Comparison of ENCODE assay signal across 16 cellular contexts in genomic region chr5:39092581-39093350, GRCh38. TPM values are rescaled to one million over a fixed set of nuclear protein-coding genes. Genes with fewer than 3 reads are reported as not detected.
DNase-seq lines count a peak whose midpoint lies in the region; TF ChIP-seq lines count a peak whose summit lies in the region.
"Had no signal": no experiment of that assay in that cellular context is flagged by ENCODE, and none has a peak within 500 bp of the region (broad histone marks: within the 10 kb centered on the region; RNA-seq: fewer than 3 reads in every experiment).

No MANE protein-coding gene starts in this region.

- no TSS peak for BruUV-seq in MCF 10A (replicated peaks; lab: Mats Ljungman, UMichigan)

- H3K27ac Mint-ChIP-seq in MCF 10A (ENCODE audit: low read depth, unreplicated experiment) = peak overlapping the region; percentile 73
- H3K27ac Mint-ChIP-seq: activated naive CD4-positive, alpha-beta T cell treated with anti-CD3 and anti-CD28 coated beads, Interleukin-2, amount 10 ng/mL, durations not matched to agents 7 days and 5 days had no signal

- TF ChIP-seq POLR2A in breast epithelium (IDR thresholded peaks at IDR 0.05) = no peak
- no peak for TF ChIP-seq POLR2A in uterus (IDR thresholded peaks at IDR 0.05)
- TF ChIP-seq POLR2A in testis (IDR thresholded peaks at IDR 0.05) = no peak

- no peak overlapping the region for H3K4me3 Mint-ChIP-seq in MCF 10A (ENCODE audit: unreplicated experiment)
- H3K4me3 Mint-ChIP-seq: activated naive CD4-positive, alpha-beta T cell treated with anti-CD3 and anti-CD28 coated beads, Interleukin-2, amount 10 ng/mL, durations not matched to agents 7 days and 5 days; central memory CD8-positive, alpha-beta T cell had no signal

- DNase-seq in MCF 10A (ENCODE audit: unreplicated experiment) (peak; percentile 69), breast epithelium (ENCODE audit: low spot score in 2 of 2) (no peak), SHP77 (lab: John Stamatoyannopoulos, UW) (peak; percentile 74 to 84), fibroblast of the aortic adventitia (ENCODE audit: low read depth) (peak; percentile 43), uterus (no peak), testis (no peak), RPMI8226 (no peak), mesenteric fat pad (ENCODE audit: low spot score) (no peak)
- DNase-seq: ACHN; activated CD8-positive, alpha-beta memory T cell treated with anti-CD3 and anti-CD28 coated beads, Interleukin-2, amount 50 U/mL, for 4 hours; activated naive CD4-positive, alpha-beta T cell treated with anti-CD3 and anti-CD28 coated beads, Interleukin-2, amount 10 ng/mL, durations not matched to agents 7 days and 5 days; erythroblast; NCI-H187 had no signal

- H3K27ac ChIP-seq in breast epithelium = no peak overlapping the region
- peak overlapping the region; percentile 17 to 39 for H3K27ac ChIP-seq in uterus
- no peak overlapping the region for H3K27ac ChIP-seq in testis
- H3K27ac ChIP-seq: thoracic aorta had no signal

- peaks cover 13% of the 10 kb centered on the region for H3K9me3 Mint-ChIP-seq in MCF 10A (ENCODE audit: unreplicated experiment)
- H3K9me3 Mint-ChIP-seq: activated naive CD4-positive, alpha-beta T cell treated with anti-CD3 and anti-CD28 coated beads, Interleukin-2, amount 10 ng/mL, durations not matched to agents 7 days and 5 days; central memory CD8-positive, alpha-beta T cell had no signal

- H3K27me3 ChIP-seq in breast epithelium (no peaks in the 10 kb centered on the region), uterus (no peaks in the 10 kb centered on the region), testis (no peaks in the 10 kb centered on the region)

- TF ChIP-seq CTCF in MCF 10A (IDR thresholded peaks at IDR 0.05; ENCODE audit: unreplicated experiment) (no peak), breast epithelium (IDR thresholded peaks at IDR 0.05) (no peak), fibroblast of the aortic adventitia (IDR thresholded peaks at IDR 0.05; ENCODE audit: insufficient read depth, low read length) (no peak), uterus (IDR thresholded peaks at IDR 0.05) (no peak), testis (IDR thresholded peaks at IDR 0.05) (no peak)

- H3K4me1 Mint-ChIP-seq in MCF 10A (ENCODE audit: insufficient read depth, unreplicated experiment) = peaks cover 10% of the 10 kb centered on the region
- H3K4me1 Mint-ChIP-seq: activated naive CD4-positive, alpha-beta T cell treated with anti-CD3 and anti-CD28 coated beads, Interleukin-2, amount 10 ng/mL, durations not matched to agents 7 days and 5 days had no signal

- POLR2A ChIA-PET in MCF 10A (lab: Yijun Ruan, JAX) = interaction anchor here (0.9 to 1.5 kb wide), 4 partner anchors 8 to 230 kb away, joined by 3 to 7 read pairs (median 4); no protein-coding TSS in a partner anchor

- CTCF ChIA-PET in MCF 10A (lab: Yijun Ruan, JAX) = interaction anchor here (2.5 kb wide), 1 partner anchor 12 kb away, joined by 18 read pairs; no protein-coding TSS in a partner anchor

- no peaks in the 10 kb centered on the region for H3K36me3 Mint-ChIP-seq in MCF 10A (ENCODE audit: insufficient read depth, unreplicated experiment)
- H3K36me3 Mint-ChIP-seq: activated naive CD4-positive, alpha-beta T cell treated with anti-CD3 and anti-CD28 coated beads, Interleukin-2, amount 10 ng/mL, durations not matched to agents 7 days and 5 days had no signal

- H3K36me3 ChIP-seq in breast epithelium (no peaks in the 10 kb centered on the region), uterus (no peaks in the 10 kb centered on the region), testis (ENCODE audit: low read depth, missing control alignments) (no peaks in the 10 kb centered on the region)
- H3K36me3 ChIP-seq: thoracic aorta had no signal

- H3K4me3 ChIP-seq in breast epithelium = no peak overlapping the region
- H3K4me3 ChIP-seq in fibroblast of the aortic adventitia (ENCODE audit: low read depth, low read length) = no peak overlapping the region
- H3K4me3 ChIP-seq in uterus = no peak overlapping the region
- no peak overlapping the region for H3K4me3 ChIP-seq in testis
- H3K4me3 ChIP-seq: lung, thoracic aorta had no signal

- WGBS in testis, 2 donors = 56 to 65% methylated on average over 4 of the region's 4 CpGs

- H3K9me3 ChIP-seq in breast epithelium (peaks cover 0 to 6% of the 10 kb centered on the region in 2 donors), uterus (no peaks in the 10 kb centered on the region), testis (no peaks in the 10 kb centered on the region)
- H3K9me3 ChIP-seq: thoracic aorta had no signal

- no peaks in the 10 kb centered on the region for H3K4me1 ChIP-seq in breast epithelium
- H3K4me1 ChIP-seq in uterus = no peaks in the 10 kb centered on the region
- H3K4me1 ChIP-seq in testis = no peaks in the 10 kb centered on the region

- no peaks in the 10 kb centered on the region for H3K27me3 Mint-ChIP-seq in MCF 10A (ENCODE audit: insufficient read depth, unreplicated experiment)

- intact Hi-C loops in MCF 10A (cut with micrococcal nuclease) = no loop called here
- intact Hi-C loops in breast epithelium (cut with DNase I; ENCODE audit: low total_unique reads) = no loop called here
- intact Hi-C loops in uterus (cut with DNase I; ENCODE audit: low total_unique reads) = no loop called here
- intact Hi-C loops in testis (cut with DNase I; ENCODE audit: low total_unique reads) = no loop called here

RNA-seq across cellular contexts. Expression of gene RICTOR, which starts 18.6 kb away (rescaled TPM):
- total RNA-seq in MCF 10A (2022) (24.8 and 25.7 TPM in 2 replicates), breast epithelium (10 to 100 TPM; 39.0 to 79.2 (median 58.7) TPM), fibroblast of the aortic adventitia (ENCODE audit: low replicate concordance) (17.3 and 55.0 TPM in 2 replicates), uterus (10 to 100 TPM; 50.6 to 79.4 (median 70.6) TPM), testis (10 to 100 TPM; 57.7 to 61.8 TPM), mesenteric fat pad (27.1 TPM)
- polyA plus RNA-seq in testis (ENCODE audit: insufficient read depth, low read depth, low replicate concordance) = 14.4 TPM

Comparison
In these comparisons a context has a peak if more than half of its experiments do, and no peak if none do; other contexts are left out.
1. DNase-seq: peak in MCF 10A (single experiment), SHP77 (2 of 2) and fibroblast of the aortic adventitia (single experiment); none in breast epithelium (0 of 2), uterus (0 of 2), testis (single experiment), RPMI8226 (single experiment) and mesenteric fat pad (single experiment).
2. H3K27ac ChIP-seq: peak in uterus (2 of 2); none in breast epithelium (0 of 2) and testis (0 of 2).